Comparison of ENCODE assay signal across 8 cellular contexts in the genomic region with DNA sequence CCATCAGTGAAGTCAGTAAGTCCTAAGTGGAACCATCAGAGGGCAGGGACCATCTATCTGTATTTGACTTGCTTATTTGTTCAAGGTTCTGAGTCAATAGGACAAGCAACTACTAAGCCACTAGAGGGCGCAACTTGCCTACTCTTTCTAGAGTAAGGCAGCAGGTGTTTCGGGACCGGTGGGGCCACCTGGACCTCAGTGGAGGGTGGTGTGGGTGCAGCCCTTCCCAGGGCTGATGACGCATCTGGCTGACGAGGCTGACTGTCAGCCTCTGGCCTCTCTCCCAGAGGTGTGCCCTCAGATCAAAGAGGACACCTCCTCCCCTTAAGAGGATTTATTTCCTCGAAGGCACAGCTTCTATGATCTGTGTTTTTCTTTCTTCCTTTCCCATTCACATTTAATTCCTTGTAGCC. TPM values are rescaled to one million over a fixed set of nuclear protein-coding genes. Genes with fewer than 3 reads are reported as not detected.
A peak's percentile ranks its signal among the peaks of the same experiment; 100 is the strongest.
DNase-seq lines count a peak whose midpoint lies in the region; ATAC-seq, FAIRE-seq and TF ChIP-seq lines count a peak whose summit lies in the region.

No MANE protein-coding gene starts in this region.

- peak; percentile 87 for FAIRE-seq in GM12892 (lab: Jason Lieb, UNC)

- H3K27ac ChIP-seq in right cardiac atrium (ENCODE audit: low read length): no peak overlapping the region

- no peaks in the 10 kb centered on the region for H3K27me3 ChIP-seq in right cardiac atrium (ENCODE audit: control insufficient read depth, insufficient read depth)

- no peak overlapping the region for H3K4me3 Mint-ChIP-seq in T-helper 2 cell treated with Interferon-gamma antibody and Interleukin-4, amounts not matched to agents 5 μg/mL and 100 μg/mL, for 36 hours

- H3K9me3 ChIP-seq in right cardiac atrium (ENCODE audit: control insufficient read depth, low read length): no peaks in the 10 kb centered on the region

- WGBS in right cardiac atrium: 22% methylated on average over 6 of the region's 6 CpGs

- no peaks in the 10 kb centered on the region for H3K27me3 Mint-ChIP-seq in T-helper 2 cell treated with Interferon-gamma antibody and Interleukin-4, amounts not matched to agents 5 μg/mL and 100 μg/mL, for 36 hours (ENCODE audit: low read depth)

- ATAC-seq in HG02981 (IDR thresholded peaks at IDR 0.05; ENCODE audit: unreplicated experiment) (peak; percentile 78), right cardiac atrium (peak; percentile 85 to 86), sciatic nerve (peak; percentile 82), HG03521 (IDR thresholded peaks at IDR 0.05; ENCODE audit: unreplicated experiment) (no peak)

- no peak for TF ChIP-seq POLR2A in GM12892 (IDR thresholded peaks at IDR 0.05; ENCODE audit: low read depth, low read length)

- peak overlapping the region; percentile 49 for H3K27ac Mint-ChIP-seq in T-helper 2 cell treated with Interferon-gamma antibody and Interleukin-4, amounts not matched to agents 5 μg/mL and 100 μg/mL, for 36 hours

- H3K36me3 Mint-ChIP-seq in T-helper 2 cell treated with Interferon-gamma antibody and Interleukin-4, amounts not matched to agents 5 μg/mL and 100 μg/mL, for 36 hours (ENCODE audit: low read depth): peaks cover 35% of the 10 kb centered on the region

- DNase-seq in GM12892 (ENCODE audit: insufficient read length) (peak; percentile 52), NCI-H2081 (lab: John Stamatoyannopoulos, UW) (peak; percentile 95), anterior cingulate cortex (lab: John Stamatoyannopoulos, UW) (peak in 49 of 58 donors; percentile 14 to 83 (median 52)), right cardiac atrium (peak; percentile 58 to 70 (median 70)), sciatic nerve (ENCODE audit: low spot score) (peak; percentile 79)
- peak; percentile 78 for DNase-seq in T-helper 2 cell treated with Interferon-gamma antibody and Interleukin-4, amounts not matched to agents 5 μg/mL and 100 μg/mL, for 36 hours (ENCODE audit: low spot score)

- intact Hi-C loops in right cardiac atrium (cut with DNase I): loop anchor here in 3 of 4 donors (5.0 to 10.0 kb wide), 3 partner anchors 61 to 191 kb away; a partner anchor contains a TSS
- intact Hi-C loops in sciatic nerve (cut with DNase I): no loop called here

- peaks cover 23% of the 10 kb centered on the region for H3K4me1 Mint-ChIP-seq in T-helper 2 cell treated with Interferon-gamma antibody and Interleukin-4, amounts not matched to agents 5 μg/mL and 100 μg/mL, for 36 hours (ENCODE audit: low read depth)

- no peak overlapping the region for H3K4me3 ChIP-seq in right cardiac atrium (ENCODE audit: low read length)

- no peaks in the 10 kb centered on the region for H3K9me3 Mint-ChIP-seq in T-helper 2 cell treated with Interferon-gamma antibody and Interleukin-4, amounts not matched to agents 5 μg/mL and 100 μg/mL, for 36 hours

- H3K4me1 ChIP-seq in right cardiac atrium (ENCODE audit: control insufficient read depth, insufficient read depth, low read length): peaks cover under 1% of the 10 kb centered on the region

RNA-seq across cellular contexts. Expression of a gene that starts 6.6 kb away (rescaled TPM):
- polyA plus RNA-seq in GM12892 (2012; ENCODE audit: missing spikeins): 2.6 TPM
- 1 to 10 TPM; 3.1 to 4.1 (median 3.5) TPM for total RNA-seq in right cardiac atrium
- polyA plus RNA-seq in right cardiac atrium: 6.2 TPM
- total RNA-seq in sciatic nerve: 15.4 TPM

RNA-seq across cellular contexts. Expression of a gene that starts 15.1 kb away (rescaled TPM):
- 3.2 TPM for polyA plus RNA-seq in GM12892 (2012; ENCODE audit: missing spikeins)
- total RNA-seq in right cardiac atrium (1 to 10 TPM; 5.0 to 8.1 (median 7.1) TPM), sciatic nerve (15.6 TPM)
- 1.7 TPM for polyA plus RNA-seq in right cardiac atrium
